Comparison of ENCODE assay signal across 1 cellular context in the genomic region with DNA sequence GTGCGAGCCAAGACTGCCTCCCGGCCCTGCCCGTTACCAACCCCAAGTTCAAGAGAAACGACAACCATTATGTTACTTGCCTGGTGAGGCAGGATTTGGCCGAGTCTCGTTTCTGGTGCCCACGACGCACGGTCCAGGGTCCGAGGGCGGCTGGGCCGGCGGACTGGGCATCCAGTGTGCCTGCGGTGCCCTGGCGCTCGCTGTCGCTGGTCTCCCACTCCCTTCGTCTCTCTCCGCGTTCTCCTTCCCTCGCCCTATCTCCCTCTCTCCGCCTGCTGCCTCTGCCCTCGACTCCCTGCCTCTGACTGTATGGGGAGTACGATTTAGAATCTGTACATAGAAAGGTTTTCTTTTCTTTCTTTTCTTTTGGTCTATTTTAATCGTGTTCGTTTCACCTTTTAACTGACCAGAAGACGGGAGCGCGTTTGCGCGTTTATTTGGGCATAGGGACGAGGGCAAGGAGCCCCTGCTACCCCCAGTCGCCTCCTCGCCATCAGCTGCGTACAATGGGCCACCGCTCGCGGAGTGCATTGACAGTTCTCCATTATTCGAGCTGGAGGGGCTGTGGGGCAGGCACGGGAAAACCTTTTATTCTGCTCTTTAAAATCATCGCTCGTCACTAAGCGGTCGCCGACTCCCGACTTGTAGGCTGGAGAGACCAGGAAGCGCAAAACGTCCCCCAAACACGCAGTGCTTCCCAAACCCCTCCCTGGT.
TF ChIP-seq lines count a peak whose summit lies in the region.

No MANE protein-coding gene starts in this region.

TF ChIP-seq in HepG2, 621 proteins besides CTCF, POLR2A, EP300 and RAD21 (continued from another document):
- TF ChIP-seq, protein P1, sequence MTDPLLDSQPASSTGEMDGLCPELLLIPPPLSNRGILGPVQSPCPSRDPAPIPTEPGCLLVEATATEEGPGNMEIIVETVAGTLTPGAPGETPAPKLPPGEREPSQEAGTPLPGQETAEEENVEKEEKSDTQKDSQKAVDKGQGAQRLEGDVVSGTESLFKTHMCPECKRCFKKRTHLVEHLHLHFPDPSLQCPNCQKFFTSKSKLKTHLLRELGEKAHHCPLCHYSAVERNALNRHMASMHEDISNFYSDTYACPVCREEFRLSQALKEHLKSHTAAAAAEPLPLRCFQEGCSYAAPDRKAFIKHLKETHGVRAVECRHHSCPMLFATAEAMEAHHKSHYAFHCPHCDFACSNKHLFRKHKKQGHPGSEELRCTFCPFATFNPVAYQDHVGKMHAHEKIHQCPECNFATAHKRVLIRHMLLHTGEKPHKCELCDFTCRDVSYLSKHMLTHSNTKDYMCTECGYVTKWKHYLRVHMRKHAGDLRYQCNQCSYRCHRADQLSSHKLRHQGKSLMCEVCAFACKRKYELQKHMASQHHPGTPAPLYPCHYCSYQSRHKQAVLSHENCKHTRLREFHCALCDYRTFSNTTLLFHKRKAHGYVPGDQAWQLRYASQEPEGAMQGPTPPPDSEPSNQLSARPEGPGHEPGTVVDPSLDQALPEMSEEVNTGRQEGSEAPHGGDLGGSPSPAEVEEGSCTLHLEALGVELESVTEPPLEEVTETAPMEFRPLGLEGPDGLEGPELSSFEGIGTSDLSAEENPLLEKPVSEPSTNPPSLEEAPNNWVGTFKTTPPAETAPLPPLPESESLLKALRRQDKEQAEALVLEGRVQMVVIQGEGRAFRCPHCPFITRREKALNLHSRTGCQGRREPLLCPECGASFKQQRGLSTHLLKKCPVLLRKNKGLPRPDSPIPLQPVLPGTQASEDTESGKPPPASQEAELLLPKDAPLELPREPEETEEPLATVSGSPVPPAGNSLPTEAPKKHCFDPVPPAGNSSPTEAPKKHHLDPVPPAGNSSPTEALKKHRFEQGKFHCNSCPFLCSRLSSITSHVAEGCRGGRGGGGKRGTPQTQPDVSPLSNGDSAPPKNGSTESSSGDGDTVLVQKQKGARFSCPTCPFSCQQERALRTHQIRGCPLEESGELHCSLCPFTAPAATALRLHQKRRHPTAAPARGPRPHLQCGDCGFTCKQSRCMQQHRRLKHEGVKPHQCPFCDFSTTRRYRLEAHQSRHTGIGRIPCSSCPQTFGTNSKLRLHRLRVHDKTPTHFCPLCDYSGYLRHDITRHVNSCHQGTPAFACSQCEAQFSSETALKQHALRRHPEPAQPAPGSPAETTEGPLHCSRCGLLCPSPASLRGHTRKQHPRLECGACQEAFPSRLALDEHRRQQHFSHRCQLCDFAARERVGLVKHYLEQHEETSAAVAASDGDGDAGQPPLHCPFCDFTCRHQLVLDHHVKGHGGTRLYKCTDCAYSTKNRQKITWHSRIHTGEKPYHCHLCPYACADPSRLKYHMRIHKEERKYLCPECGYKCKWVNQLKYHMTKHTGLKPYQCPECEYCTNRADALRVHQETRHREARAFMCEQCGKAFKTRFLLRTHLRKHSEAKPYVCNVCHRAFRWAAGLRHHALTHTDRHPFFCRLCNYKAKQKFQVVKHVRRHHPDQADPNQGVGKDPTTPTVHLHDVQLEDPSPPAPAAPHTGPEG (CRISPR knock-in tag; IDR thresholded peaks at IDR 0.05): 0 out of 2 replicates have a peak, but pooled peaks have one; percentile 16
- TF ChIP-seq NCOA1 (CRISPR knock-in tag; IDR thresholded peaks at IDR 0.05) (0 out of 2 replicates have a peak, but pooled peaks have one; percentile 22), REL (CRISPR knock-in tag; conservative IDR thresholded peaks at IDR 0.05) (0 out of 2 replicates have a peak, but pooled peaks have one; percentile 26), FOXM1 (CRISPR knock-in tag; IDR thresholded peaks at IDR 0.05) (no peak), ZNF10 (CRISPR knock-in tag; IDR thresholded peaks at IDR 0.05; ENCODE audit: borderline replicate concordance, low read depth) (no peak), RAD51 (IDR thresholded peaks at IDR 0.05; ENCODE audit: borderline replicate concordance) (no peak), ZNF850 (CRISPR knock-in tag; conservative IDR thresholded peaks at IDR 0.05) (0 out of 2 replicates have a peak, but pooled peaks have one; percentile 9), MEF2D (CRISPR knock-in tag; IDR thresholded peaks at IDR 0.05) (no peak), KDM2A (CRISPR knock-in tag; IDR thresholded peaks at IDR 0.05; ENCODE audit: borderline replicate concordance, low read depth) (no peak), PHF5A (CRISPR knock-in tag; IDR thresholded peaks at IDR 0.05; ENCODE audit: low read depth, unreplicated experiment) (no peak), KDM3A (CRISPR knock-in tag; IDR thresholded peaks at IDR 0.05; ENCODE audit: low read depth) (no peak), MTA1 (CRISPR knock-in tag; IDR thresholded peaks at IDR 0.05; ENCODE audit: borderline replicate concordance) (no peak), ZNF652 (CRISPR knock-in tag; IDR thresholded peaks at IDR 0.05; ENCODE audit: borderline replicate concordance, low read depth) (no peak), XRCC5 (optimal IDR thresholded peaks at IDR 0.05; ENCODE audit: low read length) (no peak), NCOA2 (CRISPR knock-in tag; IDR thresholded peaks at IDR 0.05) (0 out of 2 replicates have a peak, but pooled peaks have one; percentile 1), HOXA7 (CRISPR knock-in tag; IDR thresholded peaks at IDR 0.05) (no peak), ZSCAN20 (CRISPR knock-in tag; IDR thresholded peaks at IDR 0.05; ENCODE audit: borderline replicate concordance) (no peak), SP4 (CRISPR knock-in tag; IDR thresholded peaks at IDR 0.05) (0 out of 2 replicates have a peak, but pooled peaks have one; percentile 28)
- TF ChIP-seq, protein P2, sequence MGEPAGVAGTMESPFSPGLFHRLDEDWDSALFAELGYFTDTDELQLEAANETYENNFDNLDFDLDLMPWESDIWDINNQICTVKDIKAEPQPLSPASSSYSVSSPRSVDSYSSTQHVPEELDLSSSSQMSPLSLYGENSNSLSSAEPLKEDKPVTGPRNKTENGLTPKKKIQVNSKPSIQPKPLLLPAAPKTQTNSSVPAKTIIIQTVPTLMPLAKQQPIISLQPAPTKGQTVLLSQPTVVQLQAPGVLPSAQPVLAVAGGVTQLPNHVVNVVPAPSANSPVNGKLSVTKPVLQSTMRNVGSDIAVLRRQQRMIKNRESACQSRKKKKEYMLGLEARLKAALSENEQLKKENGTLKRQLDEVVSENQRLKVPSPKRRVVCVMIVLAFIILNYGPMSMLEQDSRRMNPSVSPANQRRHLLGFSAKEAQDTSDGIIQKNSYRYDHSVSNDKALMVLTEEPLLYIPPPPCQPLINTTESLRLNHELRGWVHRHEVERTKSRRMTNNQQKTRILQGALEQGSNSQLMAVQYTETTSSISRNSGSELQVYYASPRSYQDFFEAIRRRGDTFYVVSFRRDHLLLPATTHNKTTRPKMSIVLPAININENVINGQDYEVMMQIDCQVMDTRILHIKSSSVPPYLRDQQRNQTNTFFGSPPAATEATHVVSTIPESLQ (CRISPR knock-in tag; conservative IDR thresholded peaks at IDR 0.05): no peak
- TF ChIP-seq, protein P3, sequence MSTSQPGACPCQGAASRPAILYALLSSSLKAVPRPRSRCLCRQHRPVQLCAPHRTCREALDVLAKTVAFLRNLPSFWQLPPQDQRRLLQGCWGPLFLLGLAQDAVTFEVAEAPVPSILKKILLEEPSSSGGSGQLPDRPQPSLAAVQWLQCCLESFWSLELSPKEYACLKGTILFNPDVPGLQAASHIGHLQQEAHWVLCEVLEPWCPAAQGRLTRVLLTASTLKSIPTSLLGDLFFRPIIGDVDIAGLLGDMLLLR (CRISPR knock-in tag; IDR thresholded peaks at IDR 0.05): no peak
- TF ChIP-seq, protein P4, sequence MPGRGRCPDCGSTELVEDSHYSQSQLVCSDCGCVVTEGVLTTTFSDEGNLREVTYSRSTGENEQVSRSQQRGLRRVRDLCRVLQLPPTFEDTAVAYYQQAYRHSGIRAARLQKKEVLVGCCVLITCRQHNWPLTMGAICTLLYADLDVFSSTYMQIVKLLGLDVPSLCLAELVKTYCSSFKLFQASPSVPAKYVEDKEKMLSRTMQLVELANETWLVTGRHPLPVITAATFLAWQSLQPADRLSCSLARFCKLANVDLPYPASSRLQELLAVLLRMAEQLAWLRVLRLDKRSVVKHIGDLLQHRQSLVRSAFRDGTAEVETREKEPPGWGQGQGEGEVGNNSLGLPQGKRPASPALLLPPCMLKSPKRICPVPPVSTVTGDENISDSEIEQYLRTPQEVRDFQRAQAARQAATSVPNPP (CRISPR knock-in tag; IDR thresholded peaks at IDR 0.05): 0 out of 2 replicates have a peak, but pooled peaks have one; percentile 55
- TF ChIP-seq, protein P5, sequence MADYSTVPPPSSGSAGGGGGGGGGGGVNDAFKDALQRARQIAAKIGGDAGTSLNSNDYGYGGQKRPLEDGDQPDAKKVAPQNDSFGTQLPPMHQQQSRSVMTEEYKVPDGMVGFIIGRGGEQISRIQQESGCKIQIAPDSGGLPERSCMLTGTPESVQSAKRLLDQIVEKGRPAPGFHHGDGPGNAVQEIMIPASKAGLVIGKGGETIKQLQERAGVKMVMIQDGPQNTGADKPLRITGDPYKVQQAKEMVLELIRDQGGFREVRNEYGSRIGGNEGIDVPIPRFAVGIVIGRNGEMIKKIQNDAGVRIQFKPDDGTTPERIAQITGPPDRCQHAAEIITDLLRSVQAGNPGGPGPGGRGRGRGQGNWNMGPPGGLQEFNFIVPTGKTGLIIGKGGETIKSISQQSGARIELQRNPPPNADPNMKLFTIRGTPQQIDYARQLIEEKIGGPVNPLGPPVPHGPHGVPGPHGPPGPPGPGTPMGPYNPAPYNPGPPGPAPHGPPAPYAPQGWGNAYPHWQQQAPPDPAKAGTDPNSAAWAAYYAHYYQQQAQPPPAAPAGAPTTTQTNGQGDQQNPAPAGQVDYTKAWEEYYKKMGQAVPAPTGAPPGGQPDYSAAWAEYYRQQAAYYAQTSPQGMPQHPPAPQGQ (CRISPR knock-in tag; IDR thresholded peaks at IDR 0.05; ENCODE audit: borderline replicate concordance): 0 out of 2 replicates have a peak, but pooled peaks have one; percentile 10
- TF ChIP-seq, protein P6, sequence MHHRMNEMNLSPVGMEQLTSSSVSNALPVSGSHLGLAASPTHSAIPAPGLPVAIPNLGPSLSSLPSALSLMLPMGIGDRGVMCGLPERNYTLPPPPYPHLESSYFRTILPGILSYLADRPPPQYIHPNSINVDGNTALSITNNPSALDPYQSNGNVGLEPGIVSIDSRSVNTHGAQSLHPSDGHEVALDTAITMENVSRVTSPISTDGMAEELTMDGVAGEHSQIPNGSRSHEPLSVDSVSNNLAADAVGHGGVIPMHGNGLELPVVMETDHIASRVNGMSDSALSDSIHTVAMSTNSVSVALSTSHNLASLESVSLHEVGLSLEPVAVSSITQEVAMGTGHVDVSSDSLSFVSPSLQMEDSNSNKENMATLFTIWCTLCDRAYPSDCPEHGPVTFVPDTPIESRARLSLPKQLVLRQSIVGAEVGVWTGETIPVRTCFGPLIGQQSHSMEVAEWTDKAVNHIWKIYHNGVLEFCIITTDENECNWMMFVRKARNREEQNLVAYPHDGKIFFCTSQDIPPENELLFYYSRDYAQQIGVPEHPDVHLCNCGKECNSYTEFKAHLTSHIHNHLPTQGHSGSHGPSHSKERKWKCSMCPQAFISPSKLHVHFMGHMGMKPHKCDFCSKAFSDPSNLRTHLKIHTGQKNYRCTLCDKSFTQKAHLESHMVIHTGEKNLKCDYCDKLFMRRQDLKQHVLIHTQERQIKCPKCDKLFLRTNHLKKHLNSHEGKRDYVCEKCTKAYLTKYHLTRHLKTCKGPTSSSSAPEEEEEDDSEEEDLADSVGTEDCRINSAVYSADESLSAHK (CRISPR knock-in tag; IDR thresholded peaks at IDR 0.05; ENCODE audit: borderline replicate concordance): no peak
